30 cellular contexts compared by ENCODE assay signal in the genomic region with DNA sequence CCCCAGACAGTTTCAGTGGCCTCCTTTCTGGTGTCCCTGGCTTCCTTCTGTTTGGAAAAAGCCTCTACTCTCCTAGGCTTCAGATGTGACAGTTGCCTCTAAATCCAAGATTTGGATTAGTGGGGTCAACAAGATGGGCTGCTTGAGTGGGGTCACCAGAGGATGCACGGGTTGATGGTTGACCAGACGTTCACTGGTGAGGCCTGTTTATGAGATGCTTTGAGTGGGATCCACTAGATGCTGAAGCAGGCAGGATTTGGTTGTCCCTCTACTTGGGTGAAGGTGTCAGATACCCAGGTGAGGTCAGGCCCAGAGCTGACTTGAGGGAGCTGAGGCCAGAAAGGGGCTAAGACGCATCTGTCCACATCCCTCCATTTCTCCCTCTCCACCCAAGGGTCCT.
"Had no signal": no experiment of that assay in that cellular context is flagged by ENCODE, and none has a peak within 500 bp of the region (broad histone marks: within the 10 kb centered on the region; RNA-seq: fewer than 3 reads in every experiment).

No MANE protein-coding gene starts in this region.

- H3K4me3 ChIP-seq: esophagus muscularis mucosa, gastrocnemius medialis, heart left ventricle had no signal

- DNase-seq: activated CD4-positive, alpha-beta T cell treated with anti-CD3 and anti-CD28 coated beads for 36 hours; activated CD4-positive, alpha-beta T cell treated with anti-CD3 and anti-CD28 coated beads, Interleukin-2, amount 10 ng/mL, durations not matched to agents 24 days and 14 days; activated CD4-positive, CD25-positive, alpha-beta regulatory T cell; activated CD4-positive, CD25-positive, alpha-beta regulatory T cell treated with anti-CD3 and anti-CD28 coated beads, Interleukin-2, amount 50 U/mL, for 72 hours; activated CD8-positive, alpha-beta T cell treated with anti-CD3 and anti-CD28 coated beads, Interleukin-2, amount 10 ng/mL, durations not matched to agents 7 days and 5 days; activated effector memory CD4-positive, alpha-beta T cell treated with Interleukin-2 at 50 U/mL for 16 hours; activated gamma-delta T cell treated with Interleukin-2 at 50 U/mL for 16 hours; activated naive CD4-positive, alpha-beta T cell treated with anti-CD3 and anti-CD28 coated beads, Interleukin-2, amount 50 U/mL, for 16 hours; activated naive CD4-positive, alpha-beta T cell treated with Interleukin-2 at 50 U/mL for 16 hours; activated T-cell treated with anti-CD3 and anti-CD28 coated beads, Interleukin-2, amount 50 U/mL, for 4 hours; amniotic stem cell; anterior cingulate cortex; brain microvascular endothelial cell; caudate nucleus; cortex of kidney; dermis blood vessel endothelial cell; effector CD4-positive, alpha-beta T cell; effector memory CD8-positive, alpha-beta T cell; erythroblast; foreskin keratinocyte; gastrocnemius medialis; glutamatergic neuron; heart left ventricle; T-helper 1 cell; T-helper 17 cell; T1000 had no signal

- H3K27ac ChIP-seq: brain microvascular endothelial cell, esophagus muscularis mucosa, foreskin keratinocyte, gastrocnemius medialis, heart left ventricle had no signal

- H3K9me3 ChIP-seq: esophagus muscularis mucosa, gastrocnemius medialis, heart left ventricle had no signal

- H3K27ac Mint-ChIP-seq: activated CD4-positive, alpha-beta T cell treated with anti-CD3 and anti-CD28 coated beads for 36 hours; activated CD4-positive, alpha-beta T cell treated with anti-CD3 and anti-CD28 coated beads, Interleukin-2, amount 10 ng/mL, durations not matched to agents 24 days and 14 days; activated CD8-positive, alpha-beta T cell treated with anti-CD3 and anti-CD28 coated beads, Interleukin-2, amount 10 ng/mL, durations not matched to agents 7 days and 5 days; activated naive CD8-positive, alpha-beta T cell; activated T-helper 17 cell treated with anti-CD3 and anti-CD28 coated beads, Interleukin-2, amount 50 U/mL, for 72 hours; effector memory CD8-positive, alpha-beta T cell; T-helper 17 cell; T-helper 2 cell treated with Interferon-gamma antibody and Interleukin-4, amounts not matched to agents 5 μg/mL and 100 μg/mL, for 36 hours had no signal

- ATAC-seq: activated CD4-positive, alpha-beta T cell treated with anti-CD3 and anti-CD28 coated beads for 36 hours; activated CD8-positive, alpha-beta T cell treated with anti-CD3 and anti-CD28 coated beads, Interleukin-2, amount 10 ng/mL, durations not matched to agents 7 days and 5 days; activated T-cell treated with anti-CD3 and anti-CD28 coated beads, Interleukin-2, amount 50 U/mL, for 4 hours; activated T-helper 17 cell treated with anti-CD3 and anti-CD28 coated beads, Interleukin-2, amount 50 U/mL, for 72 hours; effector memory CD8-positive, alpha-beta T cell; foreskin keratinocyte; gastrocnemius medialis; heart left ventricle; T-helper 17 cell had no signal

- H3K9me3 Mint-ChIP-seq: activated CD4-positive, alpha-beta T cell treated with anti-CD3 and anti-CD28 coated beads, Interleukin-2, amount 10 ng/mL, durations not matched to agents 24 days and 14 days; activated T-cell treated with anti-CD3 and anti-CD28 coated beads, Interleukin-2, amount 50 U/mL, for 4 hours; activated T-helper 17 cell treated with anti-CD3 and anti-CD28 coated beads, Interleukin-2, amount 50 U/mL, for 72 hours; effector memory CD8-positive, alpha-beta T cell; T-helper 2 cell treated with Interferon-gamma antibody and Interleukin-4, amounts not matched to agents 5 μg/mL and 100 μg/mL, for 36 hours had no signal

- H3K36me3 ChIP-seq: brain microvascular endothelial cell, esophagus muscularis mucosa, gastrocnemius medialis, heart left ventricle had no signal

- H3K4me1 Mint-ChIP-seq: activated CD4-positive, alpha-beta T cell treated with anti-CD3 and anti-CD28 coated beads for 36 hours; activated CD4-positive, alpha-beta T cell treated with anti-CD3 and anti-CD28 coated beads, Interleukin-2, amount 10 ng/mL, durations not matched to agents 24 days and 14 days; activated T-helper 17 cell treated with anti-CD3 and anti-CD28 coated beads, Interleukin-2, amount 50 U/mL, for 72 hours had no signal

- H3K4me1 ChIP-seq: esophagus muscularis mucosa, foreskin keratinocyte, gastrocnemius medialis, heart left ventricle had no signal

- H3K4me3 Mint-ChIP-seq: activated CD4-positive, alpha-beta T cell treated with anti-CD3 and anti-CD28 coated beads for 36 hours; activated CD4-positive, alpha-beta T cell treated with anti-CD3 and anti-CD28 coated beads, Interleukin-2, amount 10 ng/mL, durations not matched to agents 24 days and 14 days; activated CD8-positive, alpha-beta T cell treated with anti-CD3 and anti-CD28 coated beads, Interleukin-2, amount 10 ng/mL, durations not matched to agents 7 days and 5 days; activated naive CD8-positive, alpha-beta T cell; activated T-cell treated with anti-CD3 and anti-CD28 coated beads, Interleukin-2, amount 50 U/mL, for 4 hours; activated T-helper 17 cell treated with anti-CD3 and anti-CD28 coated beads, Interleukin-2, amount 50 U/mL, for 72 hours; effector memory CD8-positive, alpha-beta T cell; T-helper 17 cell; T-helper 2 cell treated with Interferon-gamma antibody and Interleukin-4, amounts not matched to agents 5 μg/mL and 100 μg/mL, for 36 hours had no signal

- H3K36me3 Mint-ChIP-seq: activated naive CD8-positive, alpha-beta T cell had no signal
